10 cellular contexts compared by ENCODE assay signal in genomic region chr1:55150880-55151582, GRCh38.
DNase-seq lines count a peak whose midpoint lies in the region; ATAC-seq, FAIRE-seq and TF ChIP-seq lines count a peak whose summit lies in the region.
"Had no signal": no experiment of that assay in that cellular context is flagged by ENCODE, and none has a peak within 500 bp of the region (broad histone marks: within the 10 kb centered on the region; RNA-seq: fewer than 3 reads in every experiment).

No MANE protein-coding gene starts in this region.

- no peak for FAIRE-seq in H54 (lab: Jason Lieb, UNC)
- FAIRE-seq: H1 had no signal

- H3K4me3 Mint-ChIP-seq in activated CD4-positive, alpha-beta T cell treated with anti-CD3 and anti-CD28 coated beads for 36 hours, result peak overlapping the region; percentile 28
- peak overlapping the region; percentile 23 for H3K4me3 Mint-ChIP-seq in activated CD4-positive, alpha-beta memory T cell treated with anti-CD3 and anti-CD28 coated beads, Interleukin-2, amount 10 ng/mL, durations not matched to agents 7 days and 5 days

- DNase-seq in activated CD4-positive, alpha-beta T cell treated with anti-CD3 and anti-CD28 coated beads for 36 hours, result no peak
- DNase-seq in activated CD4-positive, alpha-beta T cell treated with anti-CD3 and anti-CD28 coated beads for 4 hours, result no peak
- DNase-seq in activated CD4-positive, alpha-beta memory T cell treated with anti-CD3 and anti-CD28 coated beads, Interleukin-2, amount 10 ng/mL, durations not matched to agents 7 days and 5 days, result no peak
- no peak for DNase-seq in spleen
- DNase-seq in NCI-H524 (lab: John Stamatoyannopoulos, UW), result no peak
- DNase-seq in H54 (ENCODE audit: insufficient read length, low spot score), result no peak

- no peak overlapping the region for H3K4me3 ChIP-seq in spleen
- H3K4me3 ChIP-seq: thoracic aorta had no signal

- H3K27ac ChIP-seq in spleen, result peak overlapping the region in 7 of 8 donors; percentile 62 to 86 (median 77)
- H3K27ac ChIP-seq: thoracic aorta had no signal

- H3K27ac Mint-ChIP-seq in activated CD4-positive, alpha-beta T cell treated with anti-CD3 and anti-CD28 coated beads for 36 hours, result peak overlapping the region; percentile 90
- peak overlapping the region; percentile 72 for H3K27ac Mint-ChIP-seq in activated CD4-positive, alpha-beta memory T cell treated with anti-CD3 and anti-CD28 coated beads, Interleukin-2, amount 10 ng/mL, durations not matched to agents 7 days and 5 days

- H3K9me3 Mint-ChIP-seq in activated CD4-positive, alpha-beta T cell treated with anti-CD3 and anti-CD28 coated beads for 36 hours (ENCODE audit: low read depth), result no peaks in the 10 kb centered on the region
- H3K9me3 Mint-ChIP-seq in activated CD4-positive, alpha-beta memory T cell treated with anti-CD3 and anti-CD28 coated beads, Interleukin-2, amount 10 ng/mL, durations not matched to agents 7 days and 5 days, result no peaks in the 10 kb centered on the region

- H3K4me1 ChIP-seq in spleen, result peaks cover 2 to 45% (median 19%) of the 10 kb centered on the region in 6 donors

- POLR2A ChIA-PET in activated CD4-positive, alpha-beta T cell treated with anti-CD3 and anti-CD28 coated beads for 36 hours (lab: Charles Lee), result no interaction called here
- POLR2A ChIA-PET in activated CD4-positive, alpha-beta memory T cell treated with anti-CD3 and anti-CD28 coated beads, Interleukin-2, amount 10 ng/mL, durations not matched to agents 7 days and 5 days (lab: Charles Lee), result interaction anchor here (0.5 to 1.2 kb wide), 2 partner anchors 10 to 108 kb away, joined by 3 to 5 read pairs; no protein-coding TSS in a partner anchor

- 27 to 56% (median 34%) methylated on average over 2 of the region's 2 CpGs for WGBS in spleen, 5 donors

- H3K27me3 Mint-ChIP-seq in activated CD4-positive, alpha-beta T cell treated with anti-CD3 and anti-CD28 coated beads for 36 hours, result no peaks in the 10 kb centered on the region
- no peaks in the 10 kb centered on the region for H3K27me3 Mint-ChIP-seq in activated CD4-positive, alpha-beta memory T cell treated with anti-CD3 and anti-CD28 coated beads, Interleukin-2, amount 10 ng/mL, durations not matched to agents 7 days and 5 days

- peaks cover 28% of the 10 kb centered on the region for H3K4me1 Mint-ChIP-seq in activated CD4-positive, alpha-beta T cell treated with anti-CD3 and anti-CD28 coated beads for 36 hours
- H3K4me1 Mint-ChIP-seq in activated CD4-positive, alpha-beta memory T cell treated with anti-CD3 and anti-CD28 coated beads, Interleukin-2, amount 10 ng/mL, durations not matched to agents 7 days and 5 days, result peaks cover 26% of the 10 kb centered on the region

- H3K9me3 ChIP-seq in spleen, result no peaks in the 10 kb centered on the region
- H3K9me3 ChIP-seq: thoracic aorta had no signal

- peak; percentile 92 for ATAC-seq in activated CD4-positive, alpha-beta T cell treated with anti-CD3 and anti-CD28 coated beads for 36 hours
- peak; percentile 73 for ATAC-seq in HG02973 (IDR thresholded peaks at IDR 0.05; ENCODE audit: unreplicated experiment)
- no peak for ATAC-seq in HG03520 (IDR thresholded peaks at IDR 0.05; ENCODE audit: unreplicated experiment)

- TF ChIP-seq POLR2A in spleen (IDR thresholded peaks at IDR 0.05) (no peak), H54 (IDR thresholded peaks at IDR 0.05; ENCODE audit: low read depth, low read length) (no peak)

- no peaks in the 10 kb centered on the region for H3K27me3 ChIP-seq in spleen (replicated peaks in 1 of 7)

- H3K36me3 ChIP-seq in spleen, result peaks cover 0 to 89% (median 45%) of the 10 kb centered on the region in 6 donors

- intact Hi-C loops in activated CD4-positive, alpha-beta T cell treated with anti-CD3 and anti-CD28 coated beads for 36 hours (cut with DNase I, micrococcal nuclease), result no loop called here
- intact Hi-C loops in spleen (cut with DNase I; ENCODE audit: low total_unique reads), result no loop called here

- TF ChIP-seq CTCF in spleen (IDR thresholded peaks at IDR 0.05 in 8 of 11, conservative IDR thresholded peaks at IDR 0.05 in 3 of 11), result no peak

- CTCF ChIA-PET in activated CD4-positive, alpha-beta T cell treated with anti-CD3 and anti-CD28 coated beads for 36 hours (lab: Charles Lee), result interaction anchor here (0.8 to 1.2 kb wide), 2 partner anchors 29 to 46 kb away, joined by 3 read pairs; no protein-coding TSS in a partner anchor
- CTCF ChIA-PET in activated CD4-positive, alpha-beta memory T cell treated with anti-CD3 and anti-CD28 coated beads, Interleukin-2, amount 10 ng/mL, durations not matched to agents 7 days and 5 days (lab: Charles Lee), result no interaction called here

- peaks cover 29% of the 10 kb centered on the region for H3K36me3 Mint-ChIP-seq in activated CD4-positive, alpha-beta T cell treated with anti-CD3 and anti-CD28 coated beads for 36 hours (ENCODE audit: low read depth)
- peaks cover 41% of the 10 kb centered on the region for H3K36me3 Mint-ChIP-seq in activated CD4-positive, alpha-beta memory T cell treated with anti-CD3 and anti-CD28 coated beads, Interleukin-2, amount 10 ng/mL, durations not matched to agents 7 days and 5 days (ENCODE audit: low read depth)
